8 cellular contexts compared by ENCODE assay signal in the genomic region with DNA sequence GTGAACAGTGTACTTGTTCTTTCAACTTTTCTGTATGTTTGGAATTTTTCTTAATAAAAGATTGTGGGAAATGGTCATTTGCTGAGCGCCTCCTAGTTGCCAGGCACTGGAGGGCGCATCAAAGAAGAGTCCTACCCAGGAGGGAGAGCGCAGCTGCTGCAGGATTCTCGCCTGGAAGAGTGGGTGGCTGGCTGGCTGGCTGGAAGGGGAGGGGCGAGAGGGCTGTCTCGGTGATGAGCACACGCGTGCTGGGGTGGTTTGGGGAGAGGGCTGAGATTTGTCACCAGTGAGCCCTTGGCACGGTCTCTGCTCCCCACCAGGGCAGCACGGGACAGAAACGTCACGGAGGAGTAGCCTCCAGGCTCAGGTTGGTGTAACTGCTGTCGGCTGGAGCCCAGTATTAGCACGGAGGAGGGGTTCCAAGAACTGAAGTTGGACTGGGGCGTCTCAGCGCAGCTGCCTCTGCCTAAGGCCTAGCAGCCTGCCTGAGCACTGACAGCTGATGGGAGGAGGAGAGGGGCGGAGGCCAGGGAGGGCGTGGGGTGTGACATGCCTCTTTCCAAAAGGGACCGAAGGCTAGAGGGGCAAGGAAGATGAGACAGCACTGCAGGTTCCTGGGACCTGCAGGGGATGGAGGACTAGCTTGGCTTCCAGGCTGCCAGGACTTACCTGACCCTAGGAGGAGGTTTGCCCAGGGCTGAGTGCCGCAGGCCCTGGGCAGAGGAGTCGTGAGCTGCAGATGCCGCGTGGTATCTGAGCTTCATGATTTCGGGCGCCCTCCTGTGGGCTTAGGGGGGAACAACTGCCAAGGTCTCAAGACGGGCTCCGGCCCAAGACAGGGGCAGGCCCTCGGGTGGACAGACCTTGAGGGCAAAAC. TPM values are rescaled to one million over a fixed set of nuclear protein-coding genes. Genes with fewer than 3 reads are reported as not detected.
DNase-seq lines count a peak whose midpoint lies in the region; ATAC-seq and TF ChIP-seq lines count a peak whose summit lies in the region.

No MANE protein-coding gene starts in this region.

- no peak overlapping the region for H3K27ac Mint-ChIP-seq in IgD-negative memory B cell
- H3K27ac Mint-ChIP-seq in naive thymus-derived CD8-positive, alpha-beta T cell: peak overlapping the region in 6 of 10 donors; percentile 49 to 79 (median 64)
- H3K27ac Mint-ChIP-seq in stimulated activated effector memory CD8-positive, alpha-beta T cell treated with anti-CD3 and anti-CD28 coated beads, Interleukin-12 subunit alpha, Interleukin-12 subunit beta, amount 100 ng/mL, for 72 hours: peak overlapping the region; percentile 89

- DNase-seq in DMS 273 treated with DMSO at 0.1 percent for 48 hours (lab: John Stamatoyannopoulos, UW) (peak; percentile 76), PC-3 (peak; percentile 89), esophagus squamous epithelium (lab: John Stamatoyannopoulos, UW) (peak; percentile 31)
- peak; percentile 78 for DNase-seq in activated T-cell treated with anti-CD3 and anti-CD28 coated beads, Interleukin-2, amount 50 U/mL, for 4 hours
- peak; percentile 58 to 88 (median 74) for DNase-seq in naive thymus-derived CD8-positive, alpha-beta T cell
- peak; percentile 73 to 93 for DNase-seq in stimulated activated effector memory CD8-positive, alpha-beta T cell treated with anti-CD3 and anti-CD28 coated beads, Interleukin-12 subunit alpha, Interleukin-12 subunit beta, amount 100 ng/mL, for 72 hours (ENCODE audit: low spot score in 2 of 2)

- H3F3A ChIP-seq in PC-3 (ENCODE audit: low read length, unreplicated experiment): peaks cover 3% of the 10 kb centered on the region

- no peaks in the 10 kb centered on the region for H3K36me3 ChIP-seq in PC-3 (ENCODE audit: low read depth, low read length)
- peaks cover 0 to 12% (median 0%) of the 10 kb centered on the region in 3 donors for H3K36me3 ChIP-seq in esophagus squamous epithelium

- no TSS peak for BruUV-seq in PC-3 (replicated peaks; lab: Mats Ljungman, UMichigan)

- H3K27ac ChIP-seq in PC-3 (ENCODE audit: low read length) (peak overlapping the region; percentile 97), esophagus squamous epithelium (peak overlapping the region; percentile 61 to 90 (median 85))

- no peaks in the 10 kb centered on the region for H3K9me2 ChIP-seq in PC-3 (replicated peaks; ENCODE audit: low read length)

- peaks cover 9% of the 10 kb centered on the region; the same call in 1 of the 2 replicates for H3K79me2 ChIP-seq in PC-3 (ENCODE audit: low read length)

- peak overlapping the region in 3 of 4 donors; percentile 25 to 77 (median 38) for H3K4me3 Mint-ChIP-seq in IgD-negative memory B cell
- peak overlapping the region; percentile 65 for H3K4me3 Mint-ChIP-seq in activated T-cell treated with anti-CD3 and anti-CD28 coated beads, Interleukin-2, amount 50 U/mL, for 4 hours
- peak overlapping the region in 8 of 10 donors; percentile 15 to 55 (median 22) for H3K4me3 Mint-ChIP-seq in naive thymus-derived CD8-positive, alpha-beta T cell
- H3K4me3 Mint-ChIP-seq in stimulated activated effector memory CD8-positive, alpha-beta T cell treated with anti-CD3 and anti-CD28 coated beads, Interleukin-12 subunit alpha, Interleukin-12 subunit beta, amount 100 ng/mL, for 72 hours: peak overlapping the region; percentile 72

- CTCF ChIA-PET in PC-3 (lab: Charles Lee): interaction anchor here (0.6 to 4.0 kb wide), 7 partner anchors 46 to 296 kb away, joined by 3 to 44 read pairs (median 5); a partner anchor contains a TSS

- POLR2A ChIA-PET in PC-3 (lab: Charles Lee; ENCODE audit: unreplicated experiment): no interaction called here
- POLR2A ChIA-PET in naive thymus-derived CD8-positive, alpha-beta T cell (lab: Charles Lee): interaction anchor here (0.7 to 3.3 kb wide), 6 partner anchors 11 to 126 kb away, joined by 4 to 22 read pairs (median 5); a partner anchor contains a TSS

- peaks cover 43% of the 10 kb centered on the region for H3K4me1 ChIP-seq in PC-3 (ENCODE audit: insufficient read depth, low read length)
- H3K4me1 ChIP-seq in esophagus squamous epithelium: peaks cover 53 to 95% (median 67%) of the 10 kb centered on the region in 3 donors

- TF ChIP-seq POLR2A in esophagus squamous epithelium (IDR thresholded peaks at IDR 0.05): peak in 1 of 4 donors; percentile 12

- H4K20me1 ChIP-seq in PC-3 (ENCODE audit: low read length): no peaks in the 10 kb centered on the region

- WGBS in esophagus squamous epithelium, 2 donors: 8 to 11% methylated on average over 16 to 22 of the region's 28 CpGs

- no peak overlapping the region for H2AFZ ChIP-seq in PC-3 (ENCODE audit: low read length)

- H3K9me3 ChIP-seq in PC-3 (ENCODE audit: low read length): no peaks in the 10 kb centered on the region
- no peaks in the 10 kb centered on the region for H3K9me3 ChIP-seq in esophagus squamous epithelium

- peaks cover 57% of the 10 kb centered on the region for H3K27me3 Mint-ChIP-seq in IgD-negative memory B cell
- H3K27me3 Mint-ChIP-seq in activated T-cell treated with anti-CD3 and anti-CD28 coated beads, Interleukin-2, amount 50 U/mL, for 4 hours (ENCODE audit: low read depth): peaks cover 20% of the 10 kb centered on the region
- H3K27me3 Mint-ChIP-seq in naive thymus-derived CD8-positive, alpha-beta T cell: peaks cover 2 to 16% (median 12%) of the 10 kb centered on the region in 5 donors

- H3K27me3 ChIP-seq in PC-3 (ENCODE audit: low read length) (no peaks in the 10 kb centered on the region), esophagus squamous epithelium (no peaks in the 10 kb centered on the region)

- peaks cover 1% of the 10 kb centered on the region for H3K36me3 Mint-ChIP-seq in IgD-negative memory B cell
- H3K36me3 Mint-ChIP-seq in activated T-cell treated with anti-CD3 and anti-CD28 coated beads, Interleukin-2, amount 50 U/mL, for 4 hours (ENCODE audit: insufficient read depth): peaks cover 2% of the 10 kb centered on the region
- H3K36me3 Mint-ChIP-seq in naive thymus-derived CD8-positive, alpha-beta T cell: no peaks in the 10 kb centered on the region
- peaks cover 46% of the 10 kb centered on the region for H3K36me3 Mint-ChIP-seq in stimulated activated effector memory CD8-positive, alpha-beta T cell treated with anti-CD3 and anti-CD28 coated beads, Interleukin-12 subunit alpha, Interleukin-12 subunit beta, amount 100 ng/mL, for 72 hours

- H3K4me3 ChIP-seq in PC-3 (ENCODE audit: low read length) (no peak overlapping the region; the same call in 1 of the 2 replicates), esophagus squamous epithelium (peak overlapping the region in 3 of 4 donors; percentile 30 to 54 (median 36))

- H3K9me3 Mint-ChIP-seq in IgD-negative memory B cell: no peaks in the 10 kb centered on the region
- no peaks in the 10 kb centered on the region for H3K9me3 Mint-ChIP-seq in activated T-cell treated with anti-CD3 and anti-CD28 coated beads, Interleukin-2, amount 50 U/mL, for 4 hours
- H3K9me3 Mint-ChIP-seq in naive thymus-derived CD8-positive, alpha-beta T cell: no peaks in the 10 kb centered on the region
- H3K9me3 Mint-ChIP-seq in stimulated activated effector memory CD8-positive, alpha-beta T cell treated with anti-CD3 and anti-CD28 coated beads, Interleukin-12 subunit alpha, Interleukin-12 subunit beta, amount 100 ng/mL, for 72 hours: no peaks in the 10 kb centered on the region

- intact Hi-C loops in PC-3 (cut with micrococcal nuclease): loop anchor here (1.0 kb wide), 2 partner anchors 113 to 174 kb away; no protein-coding TSS in a partner anchor
- intact Hi-C loops in esophagus squamous epithelium (cut with DNase I): loop anchor here (2.0 to 10.0 kb wide), 2 partner anchors 112 to 406 kb away; a partner anchor contains a TSS

- ATAC-seq in GM21529 (IDR thresholded peaks at IDR 0.05; ENCODE audit: unreplicated experiment) (peak; percentile 75), PC-3 (peak; percentile 49)
- peak; percentile 64 to 75 for ATAC-seq in activated T-cell treated with anti-CD3 and anti-CD28 coated beads, Interleukin-2, amount 50 U/mL, for 4 hours
- ATAC-seq in naive thymus-derived CD8-positive, alpha-beta T cell: peak; percentile 84 to 93
- ATAC-seq in stimulated activated effector memory CD8-positive, alpha-beta T cell treated with anti-CD3 and anti-CD28 coated beads, Interleukin-12 subunit alpha, Interleukin-12 subunit beta, amount 100 ng/mL, for 72 hours: peak; percentile 75

- peak overlapping the region; percentile 81 for H3K9ac ChIP-seq in PC-3 (ENCODE audit: low read length)

- TF ChIP-seq CTCF in PC-3 (conservative IDR thresholded peaks at IDR 0.05; ENCODE audit: low read depth, low read length): peak; percentile 75
- peak; percentile 75 to 96 (median 89) for TF ChIP-seq CTCF in esophagus squamous epithelium (IDR thresholded peaks at IDR 0.05)

- peak overlapping the region; percentile 78 for H3K4me2 ChIP-seq in PC-3 (ENCODE audit: low read length)

- H3K4me1 Mint-ChIP-seq in IgD-negative memory B cell: peaks cover 17 to 26% (median 22%) of the 10 kb centered on the region in 3 donors
- peaks cover 42% of the 10 kb centered on the region for H3K4me1 Mint-ChIP-seq in activated T-cell treated with anti-CD3 and anti-CD28 coated beads, Interleukin-2, amount 50 U/mL, for 4 hours (ENCODE audit: low read depth)
- peaks cover 14 to 39% (median 31%) of the 10 kb centered on the region in 4 donors for H3K4me1 Mint-ChIP-seq in naive thymus-derived CD8-positive, alpha-beta T cell
- H3K4me1 Mint-ChIP-seq in stimulated activated effector memory CD8-positive, alpha-beta T cell treated with anti-CD3 and anti-CD28 coated beads, Interleukin-12 subunit alpha, Interleukin-12 subunit beta, amount 100 ng/mL, for 72 hours: peaks cover 67% of the 10 kb centered on the region

RNA-seq across cellular contexts. Expression of a gene that starts 5.7 kb away (rescaled TPM):
- not detected for polyA plus RNA-seq in IgD-negative memory B cell
- 3.1 and 3.7 TPM in 2 replicates for total RNA-seq in PC-3 (2014; rRNA removed)
- total RNA-seq in activated T-cell treated with anti-CD3 and anti-CD28 coated beads, Interleukin-2, amount 50 U/mL, for 4 hours: under 1 TPM in 1 of 3 donors, not detected in 2; 0.11 TPM
- total RNA-seq in esophagus squamous epithelium: 10 to 100 TPM in 2 of 4 donors, 1 to 10 TPM in 2; 3.3 to 20.4 (median 10.4) TPM
- total RNA-seq in naive thymus-derived CD8-positive, alpha-beta T cell: not detected
- not detected for polyA plus RNA-seq in naive thymus-derived CD8-positive, alpha-beta T cell

RNA-seq across cellular contexts. Expression of a gene that starts 37.4 kb away (rescaled TPM):
- polyA plus RNA-seq in IgD-negative memory B cell: 12.9 TPM
- total RNA-seq in PC-3 (2014; rRNA removed): 3.3 and 3.5 TPM in 2 replicates
- 10 to 100 TPM; 11.5 to 13.4 (median 13.4) TPM for total RNA-seq in activated T-cell treated with anti-CD3 and anti-CD28 coated beads, Interleukin-2, amount 50 U/mL, for 4 hours
- total RNA-seq in esophagus squamous epithelium: 1 to 10 TPM; 3.1 to 9.1 (median 5.7) TPM
- total RNA-seq in naive thymus-derived CD8-positive, alpha-beta T cell: 10 to 100 TPM; 14.0 to 17.1 TPM
- polyA plus RNA-seq in naive thymus-derived CD8-positive, alpha-beta T cell: 10 to 100 TPM; 12.4 to 26.5 (median 15.8) TPM

Comparison
In these comparisons a context has a peak if more than half of its experiments do, and no peak if none do; other contexts are left out.
1. DNase-seq: peak in every context shown above with its lines; median percentile 89 in PC-3; 83 in stimulated activated effector memory CD8-positive, alpha-beta T cell treated with anti-CD3 and anti-CD28 coated beads, Interleukin-12 subunit alpha, Interleukin-12 subunit beta, amount 100 ng/mL, for 72 hours; 78 in activated T-cell treated with anti-CD3 and anti-CD28 coated beads, Interleukin-2, amount 50 U/mL, for 4 hours; 76 in DMS 273 treated with DMSO at 0.1 percent for 48 hours; 74 in naive thymus-derived CD8-positive, alpha-beta T cell; 31 in esophagus squamous epithelium.
2. H3K27ac Mint-ChIP-seq: peak in naive thymus-derived CD8-positive, alpha-beta T cell (6 of 10) and stimulated activated effector memory CD8-positive, alpha-beta T cell treated with anti-CD3 and anti-CD28 coated beads, Interleukin-12 subunit alpha, Interleukin-12 subunit beta, amount 100 ng/mL, for 72 hours (single experiment); none in IgD-negative memory B cell (0 of 3).
3. H3K4me3 Mint-ChIP-seq: peak in every context shown above with its lines; median percentile 72 in stimulated activated effector memory CD8-positive, alpha-beta T cell treated with anti-CD3 and anti-CD28 coated beads, Interleukin-12 subunit alpha, Interleukin-12 subunit beta, amount 100 ng/mL, for 72 hours; 65 in activated T-cell treated with anti-CD3 and anti-CD28 coated beads, Interleukin-2, amount 50 U/mL, for 4 hours; 38 in IgD-negative memory B cell; 22 in naive thymus-derived CD8-positive, alpha-beta T cell.
4. Peak in every context shown above with its lines, with median percentiles within 50 percentile points of each other: ATAC-seq.